Comparison of ENCODE assay signal across 9 cellular contexts in genomic region chr11:13216019-13217006, GRCh38.
DNase-seq lines count a peak whose midpoint lies in the region; ATAC-seq and TF ChIP-seq lines count a peak whose summit lies in the region.
"Had no signal": no experiment of that assay in that cellular context is flagged by ENCODE, and none has a peak within 500 bp of the region (broad histone marks: within the 10 kb centered on the region; RNA-seq: fewer than 3 reads in every experiment).

No MANE protein-coding gene starts in this region.

- H3K9me3 ChIP-seq in CD4-positive, alpha-beta memory T cell (ENCODE audit: control insufficient read depth in 1 of 2, low read length in 2 of 2): no peaks in the 10 kb centered on the region

- H3K36me3 Mint-ChIP-seq in natural killer cell treated with Interleukin-12 subunit alpha and Interleukin-12 subunit beta and Interleukin-15 and Interleukin-18, amount 100 ng/mL, for 72 hours: no peaks in the 10 kb centered on the region
- no peaks in the 10 kb centered on the region for H3K36me3 Mint-ChIP-seq in CD4-positive, alpha-beta memory T cell

- H3K4me1 ChIP-seq in CD4-positive, alpha-beta memory T cell (ENCODE audit: insufficient read depth, low read length): no peaks in the 10 kb centered on the region

- H3K9me3 Mint-ChIP-seq in natural killer cell treated with Interleukin-12 subunit alpha and Interleukin-12 subunit beta and Interleukin-15 and Interleukin-18, amount 100 ng/mL, for 72 hours: no peaks in the 10 kb centered on the region
- peaks cover 0 to 2% (median 0%) of the 10 kb centered on the region in 8 donors for H3K9me3 Mint-ChIP-seq in CD4-positive, alpha-beta memory T cell
- H3K9me3 Mint-ChIP-seq: stimulated activated naive CD8-positive, alpha-beta T cell treated with anti-CD3 and anti-CD28 coated beads, Interleukin-15, Interleukin-2, amounts not matched to agents 100 ng/mL and 50 ng/mL, for 24 hours had no signal

- POLR2A ChIA-PET in CD4-positive, alpha-beta memory T cell (lab: Charles Lee; ENCODE audit: partially characterized antibody): no interaction called here

- H3K27ac Mint-ChIP-seq in natural killer cell treated with Interleukin-12 subunit alpha and Interleukin-12 subunit beta and Interleukin-15 and Interleukin-18, amount 100 ng/mL, for 72 hours: no peak overlapping the region
- H3K27ac Mint-ChIP-seq in CD4-positive, alpha-beta memory T cell: no peak overlapping the region
- H3K27ac Mint-ChIP-seq: stimulated activated naive CD8-positive, alpha-beta T cell treated with anti-CD3 and anti-CD28 coated beads, Interleukin-15, Interleukin-2, amounts not matched to agents 100 ng/mL and 50 ng/mL, for 24 hours had no signal

- H3K27me3 Mint-ChIP-seq in natural killer cell treated with Interleukin-12 subunit alpha and Interleukin-12 subunit beta and Interleukin-15 and Interleukin-18, amount 100 ng/mL, for 72 hours: peaks cover 8 to 9% of the 10 kb centered on the region in 2 donors
- no peaks in the 10 kb centered on the region for H3K27me3 Mint-ChIP-seq in CD4-positive, alpha-beta memory T cell
- H3K27me3 Mint-ChIP-seq: stimulated activated naive CD8-positive, alpha-beta T cell treated with anti-CD3 and anti-CD28 coated beads, Interleukin-15, Interleukin-2, amounts not matched to agents 100 ng/mL and 50 ng/mL, for 24 hours had no signal

- H3K4me3 ChIP-seq in astrocyte of the spinal cord (ENCODE audit: low read depth, low read length): no peak overlapping the region
- no peak overlapping the region for H3K4me3 ChIP-seq in CD4-positive, alpha-beta memory T cell (ENCODE audit: low read length in 2 of 2)

- no peak overlapping the region for H3K4me3 Mint-ChIP-seq in natural killer cell treated with Interleukin-12 subunit alpha and Interleukin-12 subunit beta and Interleukin-15 and Interleukin-18, amount 100 ng/mL, for 72 hours
- no peak overlapping the region for H3K4me3 Mint-ChIP-seq in CD4-positive, alpha-beta memory T cell
- H3K4me3 Mint-ChIP-seq: stimulated activated naive CD8-positive, alpha-beta T cell treated with anti-CD3 and anti-CD28 coated beads, Interleukin-15, Interleukin-2, amounts not matched to agents 100 ng/mL and 50 ng/mL, for 24 hours had no signal

- peak; percentile 81 to 95 for ATAC-seq in natural killer cell treated with Interleukin-12 subunit alpha and Interleukin-12 subunit beta and Interleukin-15 and Interleukin-18, amount 100 ng/mL, for 72 hours

- no peak for TF ChIP-seq CTCF in astrocyte of the spinal cord (IDR thresholded peaks at IDR 0.05; ENCODE audit: low read depth, low read length)

- CTCF ChIA-PET in CD4-positive, alpha-beta memory T cell (lab: Charles Lee; ENCODE audit: partially characterized antibody): interaction anchor here (1.1 to 1.2 kb wide), 5 partner anchors 19 to 129 kb away, joined by 3 to 6 read pairs (median 3); no protein-coding TSS in a partner anchor

- no peak overlapping the region for H3K27ac ChIP-seq in CD4-positive, alpha-beta memory T cell (ENCODE audit: low read depth, low read length)

- no peaks in the 10 kb centered on the region for H3K27me3 ChIP-seq in CD4-positive, alpha-beta memory T cell (ENCODE audit: insufficient read depth, low read length)

- no peak for TF ChIP-seq RAD21 in Ishikawa (IDR thresholded peaks at IDR 0.05; ENCODE audit: low read depth)

- intact Hi-C loops in CD4-positive, alpha-beta memory T cell (cut with micrococcal nuclease): no loop called here

- in situ Hi-C loops in astrocyte of the spinal cord (cut with HindIII; ENCODE audit: low sequenced_read_pairs): no loop called here

- no peak; the same call in 1 of the 2 replicates for TF ChIP-seq EP300 in Ishikawa (IDR thresholded peaks at IDR 0.05; ENCODE audit: borderline replicate concordance)

- H3K4me1 Mint-ChIP-seq in natural killer cell treated with Interleukin-12 subunit alpha and Interleukin-12 subunit beta and Interleukin-15 and Interleukin-18, amount 100 ng/mL, for 72 hours (ENCODE audit: low read depth in 2 of 2): no peaks in the 10 kb centered on the region
- H3K4me1 Mint-ChIP-seq in CD4-positive, alpha-beta memory T cell: no peaks in the 10 kb centered on the region

- DNase-seq in CD1c-positive myeloid dendritic cell (ENCODE audit: extremely low spot score) (peak; percentile 90), astrocyte of the spinal cord (ENCODE audit: low read depth, low spot score) (peak; percentile 97), COR-L47 (lab: John Stamatoyannopoulos, UW) (no peak), NAMALWA (ENCODE audit: low spot score) (no peak), superior temporal gyrus (ENCODE audit: extremely low spot score) (no peak)
- DNase-seq in natural killer cell treated with Interleukin-12 subunit alpha and Interleukin-12 subunit beta and Interleukin-15 and Interleukin-18, amount 100 ng/mL, for 72 hours (ENCODE audit: low spot score): no peak
- DNase-seq in CD4-positive, alpha-beta memory T cell: no peak

- no peaks in the 10 kb centered on the region for H3K36me3 ChIP-seq in CD4-positive, alpha-beta memory T cell (ENCODE audit: insufficient read depth, low read length)

TF ChIP-seq in Ishikawa, 13 proteins besides CTCF, POLR2A, EP300 and RAD21:
- peak; percentile 26; the same call in 1 of the 2 replicates for TF ChIP-seq TCF12 (IDR thresholded peaks at IDR 0.05; ENCODE audit: low read depth)
- TF ChIP-seq EGR1 (IDR thresholded peaks at IDR 0.05): no peak
- peak; percentile 53 for TF ChIP-seq TEAD4 (IDR thresholded peaks at IDR 0.05)

Comparison
In these comparisons a context has a peak if more than half of its experiments do, and no peak if none do; other contexts are left out.
1. DNase-seq: peak in CD1c-positive myeloid dendritic cell (single experiment) and astrocyte of the spinal cord (single experiment); none in natural killer cell treated with Interleukin-12 subunit alpha and Interleukin-12 subunit beta and Interleukin-15 and Interleukin-18, amount 100 ng/mL, for 72 hours (single experiment), COR-L47 (single experiment), NAMALWA (single experiment), CD4-positive, alpha-beta memory T cell (0 of 5) and superior temporal gyrus (single experiment).